1 cellular context compared by ENCODE assay signal in the genomic region with DNA sequence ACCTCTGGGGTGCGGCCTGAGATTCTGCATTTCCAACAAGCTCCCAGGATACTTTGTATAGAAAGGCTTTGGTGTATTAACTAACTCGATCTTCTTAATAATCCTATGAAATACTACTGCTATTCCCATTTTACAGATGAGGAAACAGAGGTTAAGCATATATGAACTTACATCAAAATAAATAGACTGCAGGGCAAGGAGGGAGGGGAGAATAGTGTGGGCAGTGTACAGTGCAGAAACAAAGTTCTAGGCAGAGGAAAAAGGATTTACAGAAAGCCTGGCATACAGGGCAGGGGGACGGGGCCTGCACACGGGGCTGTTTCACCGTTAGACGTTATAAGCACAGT.
TF ChIP-seq lines count a peak whose summit lies in the region.

No MANE protein-coding gene starts in this region.

TF ChIP-seq in GM12878, 131 proteins besides CTCF, POLR2A, EP300 and RAD21 (continued from another document):
- TF ChIP-seq FOXK2 (IDR thresholded peaks at IDR 0.05) (no peak), MYC (IDR thresholded peaks at IDR 0.05; ENCODE audit: insufficient read depth, insufficient read length, insufficient replicate concordance, low read length, severe bottlenecking) (no peak), RUNX3 (IDR thresholded peaks at IDR 0.05; ENCODE audit: low read length) (no peak), CBX5 (IDR thresholded peaks at IDR 0.05; ENCODE audit: low read depth) (no peak), BMI1 (IDR thresholded peaks at IDR 0.05; ENCODE audit: borderline replicate concordance) (no peak), HDAC6 (IDR thresholded peaks at IDR 0.05; ENCODE audit: unreplicated experiment) (no peak), STAT3 (IDR thresholded peaks at IDR 0.05; ENCODE audit: low read depth, low read length) (no peak), SREBF1 (IDR thresholded peaks at IDR 0.05; ENCODE audit: low read length) (no peak), E2F8 (IDR thresholded peaks at IDR 0.05; ENCODE audit: low read depth, partially characterized antibody) (no peak)
